ENCODE assay signal across 18 cellular contexts in the genomic region with DNA sequence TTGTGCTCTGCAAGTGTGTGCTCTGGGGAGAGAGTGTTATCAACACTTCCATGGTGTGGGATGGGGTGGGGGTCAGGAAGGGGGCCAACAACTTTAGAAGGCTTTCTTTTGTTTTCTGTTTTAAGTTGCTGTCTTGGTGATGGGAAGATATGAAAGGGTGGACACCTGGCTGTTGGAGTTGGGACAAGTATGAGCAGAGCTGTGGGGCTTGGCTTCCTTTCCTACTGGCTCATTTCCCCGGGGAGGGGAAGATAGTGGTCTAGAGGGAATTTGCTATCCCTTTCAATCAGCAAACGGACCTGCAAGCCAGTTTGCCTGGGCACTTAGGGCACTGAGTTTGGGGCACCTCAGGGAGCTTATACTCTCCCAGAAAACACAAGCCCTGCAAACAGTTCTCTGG.
"Had no signal": no experiment of that assay in that cellular context is flagged by ENCODE, and none has a peak within 500 bp of the region (broad histone marks: within the 10 kb centered on the region; RNA-seq: fewer than 3 reads in every experiment).

No MANE protein-coding gene starts in this region.

- H3K27me3 ChIP-seq: colonic mucosa, suprapubic skin had no signal

- H3K4me3 ChIP-seq: colonic mucosa, lung, suprapubic skin had no signal

- H3K27ac ChIP-seq: colonic mucosa, neutrophil, suprapubic skin had no signal

- H3K9me3 ChIP-seq: colonic mucosa, neutrophil, suprapubic skin had no signal

- H3K4me3 Mint-ChIP-seq: stimulated activated naive CD8-positive, alpha-beta T cell treated with anti-CD3 and anti-CD28 coated beads, Interleukin-15, Interleukin-2, amounts not matched to agents 100 ng/mL and 50 ng/mL, for 24 hours had no signal

- H3K27ac Mint-ChIP-seq: stimulated activated naive CD8-positive, alpha-beta T cell treated with anti-CD3 and anti-CD28 coated beads, Interleukin-15, Interleukin-2, amounts not matched to agents 100 ng/mL and 50 ng/mL, for 24 hours had no signal

- ATAC-seq: activated naive CD4-positive, alpha-beta T cell treated with anti-CD3 and anti-CD28 coated beads, Interleukin-2, amount 50 U/mL, for 72 hours had no signal

- H3K36me3 Mint-ChIP-seq: activated naive CD4-positive, alpha-beta T cell treated with anti-CD3 and anti-CD28 coated beads, Interleukin-2, amount 50 U/mL, for 72 hours; immature natural killer cell; naive B cell; type B pancreatic cell had no signal

- DNase-seq: activated CD4-positive, alpha-beta T cell treated with anti-CD3 and anti-CD28 coated beads, Interleukin-2, amount 50 U/mL, for 1 hour; activated CD4-positive, CD25-positive, alpha-beta regulatory T cell; activated effector memory CD4-positive, alpha-beta T cell treated with Interleukin-2 at 50 U/mL for 16 hours; activated T-cell treated with anti-CD3 and anti-CD28 coated beads, Interleukin-2, amount 50 U/mL, for 1 hour; central memory CD4-positive, alpha-beta T cell; colonic mucosa; foreskin melanocyte; immature natural killer cell; naive B cell; posterior cingulate gyrus; retina; stimulated activated CD4-positive, alpha-beta T cell treated with anti-CD3 and anti-CD28 coated beads, Interleukin-4, amount 100 ng/mL, for 24 hours had no signal

- H3K9me3 Mint-ChIP-seq: activated naive CD4-positive, alpha-beta T cell treated with anti-CD3 and anti-CD28 coated beads, Interleukin-2, amount 50 U/mL, for 72 hours; immature natural killer cell; stimulated activated naive CD8-positive, alpha-beta T cell treated with anti-CD3 and anti-CD28 coated beads, Interleukin-15, Interleukin-2, amounts not matched to agents 100 ng/mL and 50 ng/mL, for 24 hours had no signal

- H3K36me3 ChIP-seq: colonic mucosa, neutrophil, suprapubic skin had no signal
